ENCODE assay signal across 15 cellular contexts in the genomic region with DNA sequence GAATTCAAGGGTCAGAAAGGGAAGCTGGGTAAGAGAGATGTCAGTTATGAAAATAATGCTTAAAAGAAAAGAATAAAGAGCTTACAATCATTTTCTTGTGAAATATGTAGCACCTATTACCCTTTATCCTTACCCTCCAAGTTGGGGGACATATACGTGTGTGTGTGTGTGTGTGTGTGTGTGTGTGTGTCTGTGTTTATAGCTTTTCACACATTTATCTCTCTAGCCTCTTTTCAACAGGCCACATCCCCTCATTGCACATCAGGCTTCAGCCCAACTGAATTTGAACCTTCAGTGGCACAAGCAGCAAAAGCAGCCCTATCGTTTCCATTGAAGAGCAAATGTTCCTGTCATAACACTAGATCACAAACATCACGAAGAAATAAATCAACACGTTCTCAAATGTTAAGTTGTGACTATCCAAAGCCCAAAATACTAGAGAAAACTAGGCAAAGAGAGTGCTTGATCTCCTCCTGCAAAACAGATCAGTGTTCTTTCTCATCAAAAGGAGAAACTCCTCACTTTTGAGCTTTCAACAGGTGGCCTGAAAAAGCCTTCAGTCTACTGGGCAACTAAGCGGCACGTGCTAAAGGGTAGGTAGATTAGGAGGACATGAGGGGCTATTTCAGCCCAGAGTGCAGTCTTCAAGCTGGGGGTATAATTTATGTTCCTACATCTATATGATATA.
"Had no signal": no experiment of that assay in that cellular context is flagged by ENCODE, and none has a peak within 500 bp of the region (broad histone marks: within the 10 kb centered on the region; RNA-seq: fewer than 3 reads in every experiment).

No MANE protein-coding gene starts in this region.

- H3K27ac ChIP-seq: brain microvascular endothelial cell, prostate gland, right atrium auricular region, suprapubic skin had no signal

- H3K9me3 ChIP-seq: prostate gland, right atrium auricular region, suprapubic skin had no signal

- H3K36me3 ChIP-seq: brain microvascular endothelial cell, prostate gland, right atrium auricular region, suprapubic skin had no signal

- H3K27me3 ChIP-seq: brain microvascular endothelial cell, right atrium auricular region, suprapubic skin had no signal

- H3K4me1 ChIP-seq: suprapubic skin had no signal

- H3K4me3 ChIP-seq: lung, prostate gland, right atrium auricular region, skin epidermis, suprapubic skin had no signal

- ATAC-seq: activated T-cell treated with anti-CD3 and anti-CD28 coated beads, Interleukin-2, amount 50 U/mL, for 4 hours; left lobe of liver; stimulated activated naive CD8-positive, alpha-beta T cell treated with anti-CD3 and anti-CD28 coated beads, Interleukin-15, Interleukin-2, amounts not matched to agents 100 U/mL and 50 U/mL, for 24 hours had no signal

- DNase-seq: activated CD4-positive, alpha-beta T cell treated with anti-CD3 and anti-CD28 coated beads, Interleukin-2, amount 50 U/mL, for 1 hour; activated CD8-positive, alpha-beta memory T cell treated with anti-CD3 and anti-CD28 coated beads, Interleukin-2, amount 50 U/mL, for 4 hours; activated naive CD4-positive, alpha-beta T cell treated with anti-CD3 and anti-CD28 coated beads for 36 hours; activated T-cell treated with anti-CD3 and anti-CD28 coated beads, Interleukin-2, amount 50 U/mL, for 4 hours; brain microvascular endothelial cell; cortex of kidney; erythroblast; kidney; stimulated activated naive CD8-positive, alpha-beta T cell treated with anti-CD3 and anti-CD28 coated beads, Interleukin-15, Interleukin-2, amounts not matched to agents 100 U/mL and 50 U/mL, for 24 hours had no signal
